In genomic region chr10:67697646-67698245, GRCh38 we compare ENCODE assay signal across 2 cellular contexts.
TF ChIP-seq lines count a peak whose summit lies in the region.

No MANE protein-coding gene starts in this region.

TF ChIP-seq in IMR-90, 13 proteins besides CTCF, POLR2A, EP300 and RAD21:
- TF ChIP-seq RFX5 (IDR thresholded peaks at IDR 0.05; ENCODE audit: low read depth, low read length): no peak
- peak; percentile 62 for TF ChIP-seq SMC3 (IDR thresholded peaks at IDR 0.05; ENCODE audit: low read depth, low read length)

TF ChIP-seq in endothelial cell of umbilical vein, 7 proteins besides CTCF, POLR2A, EP300 and RAD21:
- TF ChIP-seq GATA2 (IDR thresholded peaks at IDR 0.05; ENCODE audit: insufficient read depth, insufficient read length, low read depth, low read length) (no peak), EZH2 (IDR thresholded peaks at IDR 0.05; ENCODE audit: borderline replicate concordance, low read depth, low read length, severe bottlenecking) (no peak), FOS (IDR thresholded peaks at IDR 0.05; ENCODE audit: borderline replicate concordance, insufficient read depth, low read length) (no peak), MAX (IDR thresholded peaks at IDR 0.05; ENCODE audit: insufficient read depth, insufficient read length) (no peak), JUN (IDR thresholded peaks at IDR 0.05; ENCODE audit: borderline replicate concordance, insufficient read depth, insufficient read length, low read depth) (no peak), MYC (IDR thresholded peaks at IDR 0.05; ENCODE audit: low read depth, low read length) (no peak), POLR2AphosphoS5 (IDR thresholded peaks at IDR 0.05; ENCODE audit: insufficient read depth, low read depth, low read length) (no peak)
